ENCODE assay signal across 1 cellular context in the genomic region with DNA sequence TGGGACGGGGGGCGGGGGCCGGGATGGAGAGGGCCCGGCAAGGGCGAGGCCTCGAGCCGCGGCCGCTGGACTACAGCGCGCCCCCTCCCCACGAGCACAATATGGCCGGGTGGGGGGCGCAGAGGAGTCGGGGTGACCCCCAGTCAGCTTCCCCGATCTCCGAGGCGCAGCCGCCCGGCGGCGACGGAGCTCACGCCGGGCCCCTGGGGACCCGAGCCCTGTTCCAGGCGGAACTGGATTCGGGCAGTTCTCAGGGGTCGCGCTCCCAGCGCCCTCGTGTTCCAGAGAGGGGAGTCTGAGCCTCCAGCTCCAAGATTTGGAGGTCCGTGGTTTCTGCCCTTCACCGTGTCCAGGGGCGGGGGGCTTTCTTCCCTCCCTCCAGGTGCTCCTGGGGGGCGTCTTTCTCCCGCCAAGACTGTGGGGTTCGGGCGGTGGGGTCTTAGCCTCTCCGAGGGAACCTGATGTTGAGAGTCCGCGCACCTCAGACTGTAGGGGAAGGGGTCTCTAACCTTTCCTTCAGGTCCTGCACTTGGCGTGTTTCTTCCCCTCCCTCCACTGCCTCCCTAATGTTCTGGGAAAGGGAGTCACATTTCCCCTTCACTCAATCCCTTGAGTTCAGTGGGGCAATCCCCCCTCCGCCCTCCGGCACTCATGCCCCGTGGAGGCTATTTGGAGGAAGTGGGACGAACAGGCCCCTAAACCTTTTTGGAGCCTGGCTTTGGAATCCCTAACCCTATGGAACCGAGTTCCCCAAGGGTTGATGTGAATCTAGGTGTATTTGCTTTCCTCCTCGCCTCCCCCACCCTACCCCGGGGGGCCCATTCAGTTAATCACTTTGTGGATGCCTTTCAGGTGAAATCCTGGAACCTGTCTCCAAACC.
TF ChIP-seq lines count a peak whose summit lies in the region.

No MANE protein-coding gene starts in this region.

TF ChIP-seq in HepG2, 621 proteins besides CTCF, POLR2A, EP300 and RAD21 (continued from another document):
- TF ChIP-seq ZNF776 (CRISPR knock-in tag; IDR thresholded peaks at IDR 0.05) (0 out of 2 replicates have a peak, but pooled peaks have one; percentile 39), JDP2 (CRISPR knock-in tag; IDR thresholded peaks at IDR 0.05; ENCODE audit: borderline replicate concordance) (no peak), NFIC (IDR thresholded peaks at IDR 0.05; ENCODE audit: low read length) (no peak), HNRNPLL (IDR thresholded peaks at IDR 0.05; ENCODE audit: low read depth, low read length, poor library complexity, severe bottlenecking) (no peak), ZNF274 (CRISPR knock-in tag; IDR thresholded peaks at IDR 0.05) (0 out of 2 replicates have a peak, but pooled peaks have one; percentile 20)
